ENCODE assay signal across 8 cellular contexts in the genomic region with DNA sequence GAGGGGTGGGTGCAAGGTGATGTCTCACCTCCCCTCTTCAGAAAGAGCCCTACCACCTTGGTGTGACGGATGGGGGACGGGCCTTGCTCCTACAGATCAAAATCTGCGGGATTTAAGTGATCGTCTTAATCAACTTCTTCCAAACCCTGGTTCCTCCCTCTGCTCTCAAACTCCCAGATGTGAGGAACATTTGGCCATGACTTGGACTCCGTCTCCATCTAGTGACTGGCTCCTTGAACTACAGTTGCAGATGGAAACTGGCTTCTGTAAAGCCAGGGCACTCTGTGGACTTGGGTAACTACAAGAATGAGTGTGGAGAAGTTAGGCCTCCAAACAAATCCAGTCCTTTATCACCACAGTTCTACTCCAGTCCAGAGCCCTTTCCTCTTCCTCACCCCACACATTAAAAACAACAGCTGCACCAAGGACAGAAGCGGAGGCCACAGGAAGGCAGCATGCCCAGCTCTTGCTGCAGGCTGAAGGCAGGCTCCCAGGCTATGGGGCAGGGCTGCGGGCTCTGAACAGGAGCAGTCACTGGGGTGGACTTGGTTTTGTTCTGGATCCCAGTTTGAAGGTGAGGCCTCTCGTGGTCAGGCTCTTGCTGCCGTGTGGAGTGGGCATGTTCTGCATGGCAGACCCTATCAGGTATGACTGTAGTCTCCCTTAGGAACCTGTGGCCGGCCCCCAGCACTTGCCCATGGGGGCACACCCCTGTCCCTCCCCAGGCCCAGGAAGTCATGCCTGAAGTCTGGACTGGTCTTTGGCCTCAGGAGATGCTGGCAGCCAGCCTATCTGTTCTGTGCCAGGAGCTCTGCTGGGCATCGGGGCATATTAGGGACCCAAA.
DNase-seq lines count a peak whose midpoint lies in the region; TF ChIP-seq lines count a peak whose summit lies in the region.

No MANE protein-coding gene starts in this region.

- H3K4me3 ChIP-seq in LNCaP clone FGC (ENCODE audit: low read depth, low read length), result no peak overlapping the region
- H3K4me3 ChIP-seq in mesendoderm (ENCODE audit: low read length), result no peak overlapping the region

- H3K4me2 ChIP-seq in H9 (ENCODE audit: insufficient read depth, insufficient read length, low read length) (no peak overlapping the region), mesendoderm (ENCODE audit: low read length) (no peak overlapping the region)

- H3K4ac ChIP-seq in H9 (ENCODE audit: low read depth, low read length) (no peak overlapping the region), mesendoderm (ENCODE audit: low read depth, low read length) (no peak overlapping the region)

- H3K79me2 ChIP-seq in H9 (ENCODE audit: insufficient read depth, low read length), result no peaks in the 10 kb centered on the region
- H3K79me2 ChIP-seq in mesendoderm (ENCODE audit: control insufficient read depth, insufficient read depth, low read length), result no peaks in the 10 kb centered on the region

- no peaks in the 10 kb centered on the region for H3K9me3 ChIP-seq in H9 (ENCODE audit: control insufficient read depth, low read depth, low read length)

- DNase-seq in A172 (ENCODE audit: low spot score) (peak; percentile 44), GM10266 (ENCODE audit: extremely low spot score) (peak; percentile 42), H9 (peak; percentile 70), LNCaP clone FGC (ENCODE audit: low read depth) (peak; percentile 40), SHP77 (lab: John Stamatoyannopoulos, UW) (peak; percentile 58 to 68), endothelial cell (ENCODE audit: low spot score) (peak; percentile 71), mesendoderm (peak; percentile 85), activated gamma-delta T cell treated with Interleukin-2 at 50 U/mL for 16 hours (no peak)

- no peak overlapping the region for H3T11ph ChIP-seq in H9 (ENCODE audit: low read length)

- H2BK120ac ChIP-seq in H9 (ENCODE audit: low read depth, low read length, poor library complexity, severe bottlenecking) (no peak overlapping the region), mesendoderm (ENCODE audit: low read depth, low read length) (no peak overlapping the region)

- no peak overlapping the region for H2BK12ac ChIP-seq in H9 (ENCODE audit: insufficient read length, low read depth, low read length)

- H3K9me3 Mint-ChIP-seq in H9, result no peaks in the 10 kb centered on the region; a peak in 1 of 5 replicates
- no peaks in the 10 kb centered on the region for H3K9me3 Mint-ChIP-seq in endothelial cell (ENCODE audit: unreplicated experiment)

- H3K36me3 ChIP-seq in mesendoderm (ENCODE audit: control insufficient read depth, insufficient read depth, low read length), result no peaks in the 10 kb centered on the region

- H3K79me1 ChIP-seq in H9 (ENCODE audit: insufficient read depth, low read depth, low read length, poor library complexity, severe bottlenecking) (no peaks in the 10 kb centered on the region), mesendoderm (ENCODE audit: low read length) (no peaks in the 10 kb centered on the region)

- no peaks in the 10 kb centered on the region for H3K23me2 ChIP-seq in H9 (ENCODE audit: insufficient read length, low read depth, low read length, poor library complexity, severe bottlenecking)

- no peaks in the 10 kb centered on the region for H4K20me1 ChIP-seq in H9 (ENCODE audit: control insufficient read depth, insufficient read depth, insufficient read length)

- no peak overlapping the region for H2BK15ac ChIP-seq in H9 (ENCODE audit: low read depth, low read length)
- H2BK15ac ChIP-seq in mesendoderm (replicated peaks; ENCODE audit: low read depth), result no peak overlapping the region

- no peak overlapping the region for H2BK20ac ChIP-seq in H9 (ENCODE audit: low read depth, low read length, poor library complexity, severe bottlenecking)

- H3K9ac ChIP-seq in H9 (ENCODE audit: extremely low read depth, insufficient read length, low read length) (no peak overlapping the region), mesendoderm (ENCODE audit: low read length) (no peak overlapping the region)

- H3K4me1 Mint-ChIP-seq in H9, result peaks cover 22 to 25% of the 10 kb centered on the region in 2 experiments
- peaks cover 5% of the 10 kb centered on the region for H3K4me1 Mint-ChIP-seq in endothelial cell (ENCODE audit: unreplicated experiment)

- H3K27ac Mint-ChIP-seq in H9, result peak overlapping the region in 1 of 3 experiments; percentile 70; a peak in 2 of 7 replicates
- no peak overlapping the region for H3K27ac Mint-ChIP-seq in endothelial cell (ENCODE audit: unreplicated experiment)

- H3K27me3 ChIP-seq in H9 (ENCODE audit: insufficient read depth, low read length), result no peaks in the 10 kb centered on the region
- no peaks in the 10 kb centered on the region for H3K27me3 ChIP-seq in mesendoderm (ENCODE audit: insufficient read depth, low read length, poor library complexity)

- no peak overlapping the region for H4K5ac ChIP-seq in H9 (ENCODE audit: insufficient read length, low read depth, low read length)
- H4K5ac ChIP-seq in mesendoderm (ENCODE audit: low read length), result no peak overlapping the region

- no peak overlapping the region for H3K14ac ChIP-seq in H9 (ENCODE audit: insufficient read depth, low read length)

- no peaks in the 10 kb centered on the region; a peak in 1 of 7 replicates for H3K36me3 Mint-ChIP-seq in H9 (ENCODE audit: insufficient read depth in 1 of 3, low read depth in 3 of 3)
- H3K36me3 Mint-ChIP-seq in endothelial cell (ENCODE audit: low read depth, unreplicated experiment), result no peaks in the 10 kb centered on the region

- peaks cover 6% of the 10 kb centered on the region; the same call in 1 of the 2 replicates for H3K4me1 ChIP-seq in H9 (ENCODE audit: insufficient read depth, low read length)
- no peaks in the 10 kb centered on the region for H3K4me1 ChIP-seq in mesendoderm (ENCODE audit: control insufficient read depth, low read depth, low read length)

- H3K18ac ChIP-seq in H9 (ENCODE audit: insufficient read length, low read depth, low read length) (no peak overlapping the region), mesendoderm (ENCODE audit: low read length) (no peak overlapping the region)

- H3K56ac ChIP-seq in H9 (ENCODE audit: insufficient read length, low read depth, low read length) (no peak overlapping the region), mesendoderm (ENCODE audit: low read length) (no peak overlapping the region)

- H3K27me3 Mint-ChIP-seq in H9 (ENCODE audit: low read depth), result no peaks in the 10 kb centered on the region
- peaks cover 5% of the 10 kb centered on the region for H3K27me3 Mint-ChIP-seq in endothelial cell (ENCODE audit: unreplicated experiment)

- no peak overlapping the region for H3K23ac ChIP-seq in H9 (ENCODE audit: insufficient read length, low read depth, low read length)
- no peak overlapping the region for H3K23ac ChIP-seq in mesendoderm (ENCODE audit: low read length)

- H3K27ac ChIP-seq in H9 (ENCODE audit: insufficient read length, low read depth, low read length), result no peak overlapping the region
- H3K27ac ChIP-seq in mesendoderm (ENCODE audit: low read depth, low read length), result no peak overlapping the region

- TF ChIP-seq CTCF in GM10266 (IDR thresholded peaks at IDR 0.05; ENCODE audit: control insufficient read depth, insufficient read depth, low read depth, missing control alignments) (peak; percentile 88), H9 (conservative IDR thresholded peaks at IDR 0.05) (peak; percentile 91), LNCaP clone FGC (IDR thresholded peaks at IDR 0.05; ENCODE audit: control insufficient read depth, extremely low read depth, insufficient read depth) (peak; percentile 99), endothelial cell (IDR thresholded peaks at IDR 0.05; ENCODE audit: unreplicated experiment) (peak; percentile 66)

- no peak overlapping the region for H2AFZ ChIP-seq in H9 (ENCODE audit: low read length)

- H2AK5ac ChIP-seq in H9 (ENCODE audit: insufficient read length, low read length), result no peak overlapping the region
- no peak overlapping the region for H2AK5ac ChIP-seq in mesendoderm (ENCODE audit: low read length)

- no peak overlapping the region for H4K91ac ChIP-seq in H9 (ENCODE audit: insufficient read length, low read depth, low read length)

- no peak overlapping the region for H2BK5ac ChIP-seq in H9 (ENCODE audit: insufficient read length, low read length)
- no peak overlapping the region for H2BK5ac ChIP-seq in mesendoderm (ENCODE audit: low read length)

- no peak overlapping the region for H3K4me3 Mint-ChIP-seq in H9
- no peak overlapping the region for H3K4me3 Mint-ChIP-seq in endothelial cell (ENCODE audit: unreplicated experiment)

- H4K8ac ChIP-seq in H9 (replicated peaks; ENCODE audit: insufficient read length, low read depth, low read length), result no peak overlapping the region
- no peak overlapping the region for H4K8ac ChIP-seq in mesendoderm (ENCODE audit: low read depth, low read length)

- WGBS in H9 (ENCODE audit: extremely low coverage, insufficient read length, low lambda C conversion rate), result no CpG with 5 or more reads among the region's 11 CpGs
- WGBS in mesendoderm (ENCODE audit: extremely low coverage, insufficient coverage, low lambda C conversion rate), result no CpG with 5 or more reads among the region's 11 CpGs
